In the genomic region with DNA sequence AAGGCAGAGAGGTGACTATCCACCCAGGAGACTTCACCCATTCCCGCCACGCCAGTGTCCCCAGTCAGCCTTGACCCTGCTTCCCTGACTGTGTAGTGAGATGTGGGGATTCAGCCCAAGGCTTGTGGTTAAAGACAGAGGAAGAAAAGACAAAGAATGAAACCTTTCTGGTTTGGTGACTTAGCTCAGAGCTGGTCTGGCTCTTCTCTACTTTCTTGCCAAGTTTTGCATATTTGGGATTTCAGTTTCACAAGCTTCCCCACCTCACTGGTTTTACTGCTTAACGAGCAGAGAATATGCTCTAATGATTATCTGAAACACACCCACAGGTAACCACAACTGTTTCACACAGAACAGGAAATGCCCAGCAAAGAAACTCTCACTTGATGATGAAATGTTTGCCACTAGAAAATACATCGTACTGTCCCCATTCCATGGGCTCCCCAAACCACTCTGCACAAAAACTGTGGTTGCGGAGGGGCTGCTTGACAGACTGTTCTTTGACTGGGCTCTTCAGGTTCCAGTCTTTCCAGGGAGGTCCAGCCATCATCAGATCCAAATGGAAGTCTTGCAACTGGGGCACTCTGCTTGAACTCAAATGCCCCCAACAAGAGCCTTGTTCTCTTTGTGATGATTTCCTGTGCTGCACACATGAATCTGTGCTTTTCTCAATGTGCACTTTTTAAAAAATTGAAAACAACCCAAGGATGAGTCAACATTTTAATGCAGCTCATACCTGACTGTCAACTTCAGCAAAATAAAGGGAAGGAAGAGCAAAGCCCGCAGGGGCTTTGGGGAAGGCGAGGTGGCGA, we compare ENCODE assay signal across 1 cellular context.
TF ChIP-seq lines count a peak whose summit lies in the region.

No MANE protein-coding gene starts in this region.

TF ChIP-seq in HEK293, 187 proteins besides CTCF, POLR2A, EP300 and RAD21 (continued from another document and continues in another):
- TF ChIP-seq ZNF704 (tag by site-specific recombination; IDR thresholded peaks at IDR 0.05) (no peak), ZNF629 (tag by site-specific recombination; IDR thresholded peaks at IDR 0.05) (no peak), ZNF423 (tag by site-specific recombination; IDR thresholded peaks at IDR 0.05) (no peak), ZNF2 (tag by site-specific recombination; IDR thresholded peaks at IDR 0.05) (no peak), ZNF473 (tag by site-specific recombination; IDR thresholded peaks at IDR 0.05) (no peak), ZNF311 (tag by site-specific recombination; IDR thresholded peaks at IDR 0.05; ENCODE audit: borderline replicate concordance) (no peak), ZNF362 (tag by site-specific recombination; IDR thresholded peaks at IDR 0.05) (no peak), BCL11A (tag by site-specific recombination; IDR thresholded peaks at IDR 0.05; ENCODE audit: low read depth) (peak; percentile 35; the same call in 1 of the 2 replicates), ZNF266 (tag by site-specific recombination; IDR thresholded peaks at IDR 0.05; ENCODE audit: low read depth) (no peak), ZNF792 (tag by site-specific recombination; IDR thresholded peaks at IDR 0.05) (no peak), IKZF3 (tag by site-specific recombination; IDR thresholded peaks at IDR 0.05) (0 out of 2 replicates have a peak, but pooled peaks have one; percentile 32), ZBTB48 (tag by site-specific recombination; IDR thresholded peaks at IDR 0.05) (no peak), ZNF660 (tag by site-specific recombination; IDR thresholded peaks at IDR 0.05) (no peak), ZNF624 (tag by site-specific recombination; IDR thresholded peaks at IDR 0.05) (no peak), ZNF157 (tag by site-specific recombination; IDR thresholded peaks at IDR 0.05) (no peak), ZNF76 (tag by site-specific recombination; IDR thresholded peaks at IDR 0.05; ENCODE audit: borderline replicate concordance, low read depth) (no peak), SP2 (tag by site-specific recombination; IDR thresholded peaks at IDR 0.05) (no peak), KLF10 (tag by site-specific recombination; IDR thresholded peaks at IDR 0.05) (peak; percentile 83), PRDM6 (tag by site-specific recombination; IDR thresholded peaks at IDR 0.05) (peak; percentile 52; the same call in 1 of the 2 replicates), ZNF777 (tag by site-specific recombination; IDR thresholded peaks at IDR 0.05; ENCODE audit: borderline replicate concordance) (no peak), ZEB2 (tag by site-specific recombination; IDR thresholded peaks at IDR 0.05) (no peak), ZNF211 (tag by site-specific recombination; IDR thresholded peaks at IDR 0.05; ENCODE audit: low read depth) (no peak), ZNF658 (tag by site-specific recombination; IDR thresholded peaks at IDR 0.05) (no peak), GLIS2 (tag by site-specific recombination; IDR thresholded peaks at IDR 0.05) (no peak), EGR2 (tag by site-specific recombination; IDR thresholded peaks at IDR 0.05; ENCODE audit: low read depth) (peak; percentile 33; the same call in 1 of the 2 replicates), FEZF1 (tag by site-specific recombination; IDR thresholded peaks at IDR 0.05) (peak; percentile 52; the same call in 1 of the 2 replicates), OSR2 (tag by site-specific recombination; IDR thresholded peaks at IDR 0.05) (peak; percentile 77), ZNF416 (tag by site-specific recombination; IDR thresholded peaks at IDR 0.05) (no peak), GLIS1 (tag by site-specific recombination; IDR thresholded peaks at IDR 0.05) (peak; percentile 69), KLF1 (tag by site-specific recombination; IDR thresholded peaks at IDR 0.05) (peak; percentile 60), GFI1B (tag by site-specific recombination; IDR thresholded peaks at IDR 0.05) (no peak), SCRT1 (tag by site-specific recombination; IDR thresholded peaks at IDR 0.05; ENCODE audit: borderline replicate concordance) (peak; percentile 67; the same call in 1 of the 2 replicates), WT1 (tag by site-specific recombination; IDR thresholded peaks at IDR 0.05) (no peak), ZNF138 (tag by site-specific recombination; IDR thresholded peaks at IDR 0.05; ENCODE audit: borderline replicate concordance) (no peak), ZNF350 (tag by site-specific recombination; IDR thresholded peaks at IDR 0.05) (no peak), KLF17 (tag by site-specific recombination; IDR thresholded peaks at IDR 0.05) (no peak), ZFP41 (tag by site-specific recombination; IDR thresholded peaks at IDR 0.05; ENCODE audit: borderline replicate concordance) (no peak), ZNF292 (tag by site-specific recombination; IDR thresholded peaks at IDR 0.05; ENCODE audit: borderline replicate concordance, low read depth) (no peak), ZNF19 (tag by site-specific recombination; IDR thresholded peaks at IDR 0.05; ENCODE audit: low read depth) (no peak), ZNF24 (tag by site-specific recombination; IDR thresholded peaks at IDR 0.05) (no peak), ZFP3 (tag by site-specific recombination; IDR thresholded peaks at IDR 0.05; ENCODE audit: low read depth) (no peak), ZNF549 (tag by site-specific recombination; IDR thresholded peaks at IDR 0.05) (no peak), OVOL3 (tag by site-specific recombination; IDR thresholded peaks at IDR 0.05) (no peak), ZNF843 (tag by site-specific recombination; IDR thresholded peaks at IDR 0.05) (0 out of 2 replicates have a peak, but pooled peaks have one; percentile 43), ZNF274 (IDR thresholded peaks at IDR 0.05; ENCODE audit: low read length) (no peak), ZNF274 (tag by site-specific recombination; IDR thresholded peaks at IDR 0.05; ENCODE audit: borderline replicate concordance) (no peak), ZNF670 (tag by site-specific recombination; IDR thresholded peaks at IDR 0.05; ENCODE audit: low read depth) (no peak), ZNF23 (tag by site-specific recombination; IDR thresholded peaks at IDR 0.05; ENCODE audit: borderline replicate concordance) (no peak), PRDM2 (tag by site-specific recombination; IDR thresholded peaks at IDR 0.05; ENCODE audit: borderline replicate concordance) (no peak)
- TF ChIP-seq, protein P1, sequence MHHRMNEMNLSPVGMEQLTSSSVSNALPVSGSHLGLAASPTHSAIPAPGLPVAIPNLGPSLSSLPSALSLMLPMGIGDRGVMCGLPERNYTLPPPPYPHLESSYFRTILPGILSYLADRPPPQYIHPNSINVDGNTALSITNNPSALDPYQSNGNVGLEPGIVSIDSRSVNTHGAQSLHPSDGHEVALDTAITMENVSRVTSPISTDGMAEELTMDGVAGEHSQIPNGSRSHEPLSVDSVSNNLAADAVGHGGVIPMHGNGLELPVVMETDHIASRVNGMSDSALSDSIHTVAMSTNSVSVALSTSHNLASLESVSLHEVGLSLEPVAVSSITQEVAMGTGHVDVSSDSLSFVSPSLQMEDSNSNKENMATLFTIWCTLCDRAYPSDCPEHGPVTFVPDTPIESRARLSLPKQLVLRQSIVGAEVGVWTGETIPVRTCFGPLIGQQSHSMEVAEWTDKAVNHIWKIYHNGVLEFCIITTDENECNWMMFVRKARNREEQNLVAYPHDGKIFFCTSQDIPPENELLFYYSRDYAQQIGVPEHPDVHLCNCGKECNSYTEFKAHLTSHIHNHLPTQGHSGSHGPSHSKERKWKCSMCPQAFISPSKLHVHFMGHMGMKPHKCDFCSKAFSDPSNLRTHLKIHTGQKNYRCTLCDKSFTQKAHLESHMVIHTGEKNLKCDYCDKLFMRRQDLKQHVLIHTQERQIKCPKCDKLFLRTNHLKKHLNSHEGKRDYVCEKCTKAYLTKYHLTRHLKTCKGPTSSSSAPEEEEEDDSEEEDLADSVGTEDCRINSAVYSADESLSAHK (tag by site-specific recombination; IDR thresholded peaks at IDR 0.05) = peak; percentile 99
- TF ChIP-seq, protein P2, sequence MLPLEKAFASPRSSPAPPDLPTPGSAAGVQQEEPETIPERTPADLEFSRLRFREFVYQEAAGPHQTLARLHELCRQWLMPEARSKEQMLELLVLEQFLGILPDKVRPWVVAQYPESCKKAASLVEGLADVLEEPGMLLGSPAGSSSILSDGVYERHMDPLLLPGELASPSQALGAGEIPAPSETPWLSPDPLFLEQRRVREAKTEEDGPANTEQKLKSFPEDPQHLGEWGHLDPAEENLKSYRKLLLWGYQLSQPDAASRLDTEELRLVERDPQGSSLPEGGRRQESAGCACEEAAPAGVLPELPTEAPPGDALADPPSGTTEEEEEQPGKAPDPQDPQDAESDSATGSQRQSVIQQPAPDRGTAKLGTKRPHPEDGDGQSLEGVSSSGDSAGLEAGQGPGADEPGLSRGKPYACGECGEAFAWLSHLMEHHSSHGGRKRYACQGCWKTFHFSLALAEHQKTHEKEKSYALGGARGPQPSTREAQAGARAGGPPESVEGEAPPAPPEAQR (tag by site-specific recombination; IDR thresholded peaks at IDR 0.05) = no peak
